18 cellular contexts compared by ENCODE assay signal in genomic region chr1:211652371-211652770, GRCh38. TPM values are rescaled to one million over a fixed set of nuclear protein-coding genes. Genes with fewer than 3 reads are reported as not detected.
DNase-seq lines count a peak whose midpoint lies in the region; TF ChIP-seq lines count a peak whose summit lies in the region.
"Had no signal": no experiment of that assay in that cellular context is flagged by ENCODE, and none has a peak within 500 bp of the region (broad histone marks: within the 10 kb centered on the region; RNA-seq: fewer than 3 reads in every experiment).

No MANE protein-coding gene starts in this region.

- H3K36me3 Mint-ChIP-seq in chondrocyte (ENCODE audit: low read depth) (no peaks in the 10 kb centered on the region), osteocyte (ENCODE audit: unreplicated experiment) (no peaks in the 10 kb centered on the region)
- H3K36me3 Mint-ChIP-seq: CD14-positive monocyte; CD4-positive, alpha-beta memory T cell; CD4-positive, CD25-positive, alpha-beta regulatory T cell; CD8-positive, alpha-beta memory T cell had no signal

- no peaks in the 10 kb centered on the region for H3K27me3 Mint-ChIP-seq in chondrocyte (ENCODE audit: low read depth)
- H3K27me3 Mint-ChIP-seq in osteocyte (ENCODE audit: unreplicated experiment): no peaks in the 10 kb centered on the region
- H3K27me3 Mint-ChIP-seq: CD8-positive, alpha-beta memory T cell had no signal

- 85% methylated on average over 6 of the region's 6 CpGs for WGBS in suprapubic skin

- H3K36me3 ChIP-seq in PC-9 (ENCODE audit: low read depth) (no peaks in the 10 kb centered on the region), suprapubic skin (no peaks in the 10 kb centered on the region)
- H3K36me3 ChIP-seq: BE2C, BLaER1 had no signal

- H3K27me3 ChIP-seq in PC-9 (ENCODE audit: insufficient read depth, low read depth): no peaks in the 10 kb centered on the region
- H3K27me3 ChIP-seq in suprapubic skin: no peaks in the 10 kb centered on the region
- H3K27me3 ChIP-seq: BE2C, BLaER1 had no signal

- peak overlapping the region; percentile 94 for H3K27ac ChIP-seq in PC-9
- no peak overlapping the region for H3K27ac ChIP-seq in suprapubic skin
- H3K27ac ChIP-seq: BLaER1 had no signal

- H3F3A ChIP-seq in PC-9 (ENCODE audit: insufficient read depth, low read depth): peaks cover 35% of the 10 kb centered on the region

- no peak for TF ChIP-seq EP300 in suprapubic skin (IDR thresholded peaks at IDR 0.05)

- no peaks in the 10 kb centered on the region for H3K79me2 ChIP-seq in PC-9 (ENCODE audit: low read depth)

- BruUV-seq in PC-9 (replicated peaks; lab: Mats Ljungman, UMichigan): no TSS peak

- no peaks in the 10 kb centered on the region for H4K20me1 ChIP-seq in PC-9 (ENCODE audit: insufficient read depth)
- H4K20me1 ChIP-seq: BLaER1 had no signal

- POLR2A ChIA-PET in PC-9 (lab: Charles Lee; ENCODE audit: unreplicated experiment): interaction anchor here (0.5 kb wide), 1 partner anchor 138 kb away, joined by 9 read pairs; no protein-coding TSS in a partner anchor

- H3K9me3 Mint-ChIP-seq in chondrocyte (ENCODE audit: low read depth) (no peaks in the 10 kb centered on the region), osteocyte (ENCODE audit: unreplicated experiment) (no peaks in the 10 kb centered on the region)
- H3K9me3 Mint-ChIP-seq: CD14-positive monocyte; CD4-positive, alpha-beta memory T cell; CD8-positive, alpha-beta memory T cell had no signal

- H3K4me3 Mint-ChIP-seq in chondrocyte (ENCODE audit: unreplicated experiment) (no peak overlapping the region), osteocyte (ENCODE audit: unreplicated experiment) (no peak overlapping the region)
- H3K4me3 Mint-ChIP-seq: CD14-positive monocyte; CD4-positive, alpha-beta memory T cell; CD4-positive, CD25-positive, alpha-beta regulatory T cell; CD8-positive, alpha-beta memory T cell had no signal

- no peak overlapping the region for H2AFZ ChIP-seq in PC-9

- no peaks in the 10 kb centered on the region for H3K9me2 ChIP-seq in PC-9 (ENCODE audit: insufficient read depth)

- H3K4me2 ChIP-seq in PC-9: no peak overlapping the region
- H3K4me2 ChIP-seq: BLaER1 had no signal

- TF ChIP-seq CTCF in PC-9 (conservative IDR thresholded peaks at IDR 0.05): no peak
- no peak for TF ChIP-seq CTCF in chondrocyte (IDR thresholded peaks at IDR 0.05)
- TF ChIP-seq CTCF in osteocyte (IDR thresholded peaks at IDR 0.05): no peak
- no peak for TF ChIP-seq CTCF in suprapubic skin (IDR thresholded peaks at IDR 0.05)

- TF ChIP-seq POLR2A in suprapubic skin (IDR thresholded peaks at IDR 0.05): no peak

- H3K4me3 ChIP-seq in PC-9 (no peak overlapping the region), suprapubic skin (no peak overlapping the region)
- H3K4me3 ChIP-seq: BLaER1 had no signal

- H3K27ac Mint-ChIP-seq in chondrocyte (ENCODE audit: unreplicated experiment): no peak overlapping the region
- H3K27ac Mint-ChIP-seq in osteocyte (ENCODE audit: unreplicated experiment): no peak overlapping the region
- H3K27ac Mint-ChIP-seq: CD14-positive monocyte; CD4-positive, alpha-beta memory T cell; CD8-positive, alpha-beta memory T cell had no signal

- DNase-seq in PC-9 (no peak), chondrocyte (ENCODE audit: low spot score) (peak; percentile 61), osteocyte (ENCODE audit: extremely low spot score, unreplicated experiment) (peak; percentile 76), NCI-H345 (lab: John Stamatoyannopoulos, UW) (no peak), epidermal melanocyte (ENCODE audit: insufficient read length, low spot score) (no peak), suprapubic skin (ENCODE audit: low spot score in 2 of 2) (no peak)
- DNase-seq: 8988T; ACHN; BE2C; C1 segment of cervical spinal cord; CD4-positive, alpha-beta memory T cell; CD4-positive, CD25-positive, alpha-beta regulatory T cell; CD8-positive, alpha-beta memory T cell; COR-L47; DMS79 treated with DMSO at 0.1 percent for 48 hours; GF-D8 had no signal

- H3K9me3 ChIP-seq in PC-9 (ENCODE audit: insufficient read depth, low read depth) (no peaks in the 10 kb centered on the region), suprapubic skin (no peaks in the 10 kb centered on the region)
- H3K9me3 ChIP-seq: BE2C, BLaER1 had no signal

- H3K4me1 Mint-ChIP-seq in chondrocyte (ENCODE audit: low read depth) (peaks cover 24% of the 10 kb centered on the region), osteocyte (ENCODE audit: unreplicated experiment) (peaks cover 16% of the 10 kb centered on the region)
- H3K4me1 Mint-ChIP-seq: CD8-positive, alpha-beta memory T cell had no signal

- H3K4me1 ChIP-seq in PC-9 (replicated peaks; ENCODE audit: insufficient read depth) (peaks cover 60% of the 10 kb centered on the region), suprapubic skin (peaks cover 5% of the 10 kb centered on the region)
- H3K4me1 ChIP-seq: BE2C, BLaER1 had no signal

- CTCF ChIA-PET in PC-9 (lab: Charles Lee): interaction anchor here (0.5 to 0.6 kb wide), 2 partner anchors 303 to 344 kb away, joined by 7 to 9 read pairs; no protein-coding TSS in a partner anchor

- intact Hi-C loops in PC-9 (cut with micrococcal nuclease; ENCODE audit: unreplicated experiment): loop anchor here (5.0 to 10.0 kb wide), 3 partner anchors 518 to 1208 kb away; partner anchors contain the start of gene KCNH1

RNA-seq across cellular contexts. Expression of gene NEK2, which starts 23.1 kb away (rescaled TPM):
- total RNA-seq in PC-9 (2021): 56.0 and 60.5 TPM in 2 replicates
- 2.3 to 4.1 TPM (median 3.2 TPM) in 3 replicates for total RNA-seq in chondrocyte
- 3.9 and 4.4 TPM in 2 replicates for total RNA-seq in osteocyte
- 10 to 100 TPM in 1 of 4 donors, 1 to 10 TPM in 2, not detected in 1; 3.2 to 11.8 (median 3.6) TPM for total RNA-seq in suprapubic skin
- total RNA-seq: CD4-positive, alpha-beta memory T cell had no signal

Comparison
In these comparisons a context has a peak if more than half of its experiments do, and no peak if none do; other contexts are left out.
1. DNase-seq: peak in chondrocyte (single experiment) and osteocyte (single experiment); none in PC-9 (0 of 2), NCI-H345 (single experiment), epidermal melanocyte (single experiment) and suprapubic skin (0 of 2).